Comparison of ENCODE assay signal across 13 cellular contexts in the genomic region with DNA sequence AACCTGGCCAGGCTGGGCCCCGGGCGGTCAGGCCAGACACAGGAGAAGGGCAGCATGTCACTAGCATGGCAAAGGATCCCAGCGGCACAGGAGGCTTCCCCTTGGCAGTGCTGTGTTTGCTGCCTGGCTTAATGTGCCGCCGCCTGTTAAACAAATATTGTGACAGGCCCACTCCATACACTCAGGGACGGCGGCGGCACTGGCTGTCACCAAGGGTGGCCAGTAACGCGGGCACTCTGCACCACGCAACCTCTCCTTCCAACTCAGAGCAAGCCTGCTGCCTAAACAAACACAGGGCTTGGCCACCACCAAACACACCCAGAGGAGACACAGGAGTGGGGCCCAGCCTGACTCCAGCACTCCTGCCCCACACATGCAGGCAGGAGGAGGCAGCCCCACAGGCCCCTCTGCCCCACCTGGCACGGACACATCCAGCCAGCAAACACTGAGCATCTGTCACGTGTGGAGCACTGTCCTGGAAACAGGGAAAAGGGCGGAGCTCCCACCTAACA. TPM values are rescaled to one million over a fixed set of nuclear protein-coding genes. Genes with fewer than 3 reads are reported as not detected.
DNase-seq lines count a peak whose midpoint lies in the region; ATAC-seq, FAIRE-seq and TF ChIP-seq lines count a peak whose summit lies in the region.
"Had no signal": no experiment of that assay in that cellular context is flagged by ENCODE, and none has a peak within 500 bp of the region (broad histone marks: within the 10 kb centered on the region; RNA-seq: fewer than 3 reads in every experiment).

No MANE protein-coding gene starts in this region.

- no peak overlapping the region for H3K9ac ChIP-seq in liver (ENCODE audit: low read depth in 1 of 2, low read length in 2 of 2)

- DNase-seq in NCI-H82 (lab: John Stamatoyannopoulos, UW) (peak; percentile 81), NCI-H82 treated with DMSO at 0.1 percent for 48 hours (lab: John Stamatoyannopoulos, UW; ENCODE audit: unreplicated experiment) (no peak), NCI-H69 (lab: John Stamatoyannopoulos, UW) (peak; percentile 92), GM19239 (ENCODE audit: insufficient read length, low spot score) (no peak), CD1c-positive myeloid dendritic cell (ENCODE audit: extremely low spot score) (no peak)
- no peak for DNase-seq in activated CD4-positive, alpha-beta T cell treated with anti-CD3 and anti-CD28 coated beads for 4 hours
- DNase-seq: Calu3; KBM-7; NK-92 treated with Interleukin-12 subunit alpha and Interleukin-12 subunit beta, amount 100 ng/mL, for 24 hours; stimulated activated CD4-positive, alpha-beta T cell treated with anti-CD3 and anti-CD28 coated beads, Interleukin-12 subunit alpha, Interleukin-12 subunit beta, amount 100 ng/mL, for 4 hours had no signal

- H3K9me3 ChIP-seq in liver (ENCODE audit: control insufficient read depth in 4 of 4, low read length in 3 of 4) = no peaks in the 10 kb centered on the region
- H3K9me3 ChIP-seq: A549 had no signal

- TF ChIP-seq CTCF in liver (IDR thresholded peaks at IDR 0.05; ENCODE audit: low read depth, low read length, missing input control) = no peak

- ATAC-seq in HG02588 (IDR thresholded peaks at IDR 0.05; ENCODE audit: unreplicated experiment) = no peak
- ATAC-seq: A549 had no signal

- no peak for FAIRE-seq in GM19239 (lab: Jason Lieb, UNC)
- FAIRE-seq: A549 had no signal

- no peak for TF ChIP-seq RAD21 in liver (IDR thresholded peaks at IDR 0.05)

- peaks cover 22 to 62% (median 55%) of the 10 kb centered on the region in 4 donors for H3K4me1 ChIP-seq in liver (ENCODE audit: control insufficient read depth in 4 of 4, insufficient read depth in 4 of 4, low read length in 3 of 4)

- WGBS in liver = 36% methylated on average over 14 of the region's 14 CpGs

- no peaks in the 10 kb centered on the region for H3K27me3 ChIP-seq in liver (ENCODE audit: control insufficient read depth in 4 of 4, insufficient read depth in 4 of 4, low read length in 3 of 4)

- H3K36me3 ChIP-seq in liver (ENCODE audit: control insufficient read depth in 4 of 4, insufficient read depth in 3 of 4, low read depth in 1 of 4, low read length in 3 of 4) = no peaks in the 10 kb centered on the region

- peak overlapping the region; percentile 8 to 39 for H3K27ac ChIP-seq in liver (ENCODE audit: low read depth in 1 of 2, low read length in 2 of 2)
- H3K27ac ChIP-seq: A549 had no signal

- H3K4me3 ChIP-seq in liver (ENCODE audit: low read depth in 1 of 3, low read length in 3 of 3) = no peak overlapping the region
- H3K4me3 ChIP-seq: A549 had no signal

TF ChIP-seq in liver, 16 proteins besides CTCF, POLR2A, EP300 and RAD21:
- TF ChIP-seq SP1 (IDR thresholded peaks at IDR 0.05) (peak; percentile 82), HNF4G (IDR thresholded peaks at IDR 0.05) (no peak), RXRA (IDR thresholded peaks at IDR 0.05) (peak; percentile 76 to 93), FOXA1 (IDR thresholded peaks at IDR 0.05) (peak; percentile 75), YY1 (IDR thresholded peaks at IDR 0.05) (peak; percentile 79), FOXA2 (IDR thresholded peaks at IDR 0.05) (peak; percentile 82), JUND (IDR thresholded peaks at IDR 0.05) (no peak), TAF1 (conservative IDR thresholded peaks at IDR 0.05) (no peak), HNF4A (conservative IDR thresholded peaks at IDR 0.05) (peak; percentile 59 to 83), EGR1 (IDR thresholded peaks at IDR 0.05; ENCODE audit: low read depth in 2 of 2) (peak in 1 of 2 donors; percentile 42), NR2F2 (IDR thresholded peaks at IDR 0.05) (no peak), GABPA (IDR thresholded peaks at IDR 0.05 in 1 of 2, conservative IDR thresholded peaks at IDR 0.05 in 1 of 2) (no peak)
- TF ChIP-seq, protein P1, sequence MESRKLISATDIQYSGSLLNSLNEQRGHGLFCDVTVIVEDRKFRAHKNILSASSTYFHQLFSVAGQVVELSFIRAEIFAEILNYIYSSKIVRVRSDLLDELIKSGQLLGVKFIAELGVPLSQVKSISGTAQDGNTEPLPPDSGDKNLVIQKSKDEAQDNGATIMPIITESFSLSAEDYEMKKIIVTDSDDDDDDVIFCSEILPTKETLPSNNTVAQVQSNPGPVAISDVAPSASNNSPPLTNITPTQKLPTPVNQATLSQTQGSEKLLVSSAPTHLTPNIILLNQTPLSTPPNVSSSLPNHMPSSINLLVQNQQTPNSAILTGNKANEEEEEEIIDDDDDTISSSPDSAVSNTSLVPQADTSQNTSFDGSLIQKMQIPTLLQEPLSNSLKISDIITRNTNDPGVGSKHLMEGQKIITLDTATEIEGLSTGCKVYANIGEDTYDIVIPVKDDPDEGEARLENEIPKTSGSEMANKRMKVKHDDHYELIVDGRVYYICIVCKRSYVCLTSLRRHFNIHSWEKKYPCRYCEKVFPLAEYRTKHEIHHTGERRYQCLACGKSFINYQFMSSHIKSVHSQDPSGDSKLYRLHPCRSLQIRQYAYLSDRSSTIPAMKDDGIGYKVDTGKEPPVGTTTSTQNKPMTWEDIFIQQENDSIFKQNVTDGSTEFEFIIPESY (IDR thresholded peaks at IDR 0.05) = no peak
- TF ChIP-seq, protein P2, sequence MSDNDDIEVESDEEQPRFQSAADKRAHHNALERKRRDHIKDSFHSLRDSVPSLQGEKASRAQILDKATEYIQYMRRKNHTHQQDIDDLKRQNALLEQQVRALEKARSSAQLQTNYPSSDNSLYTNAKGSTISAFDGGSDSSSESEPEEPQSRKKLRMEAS (IDR thresholded peaks at IDR 0.05) = peak; percentile 90
- TF ChIP-seq, protein P3, sequence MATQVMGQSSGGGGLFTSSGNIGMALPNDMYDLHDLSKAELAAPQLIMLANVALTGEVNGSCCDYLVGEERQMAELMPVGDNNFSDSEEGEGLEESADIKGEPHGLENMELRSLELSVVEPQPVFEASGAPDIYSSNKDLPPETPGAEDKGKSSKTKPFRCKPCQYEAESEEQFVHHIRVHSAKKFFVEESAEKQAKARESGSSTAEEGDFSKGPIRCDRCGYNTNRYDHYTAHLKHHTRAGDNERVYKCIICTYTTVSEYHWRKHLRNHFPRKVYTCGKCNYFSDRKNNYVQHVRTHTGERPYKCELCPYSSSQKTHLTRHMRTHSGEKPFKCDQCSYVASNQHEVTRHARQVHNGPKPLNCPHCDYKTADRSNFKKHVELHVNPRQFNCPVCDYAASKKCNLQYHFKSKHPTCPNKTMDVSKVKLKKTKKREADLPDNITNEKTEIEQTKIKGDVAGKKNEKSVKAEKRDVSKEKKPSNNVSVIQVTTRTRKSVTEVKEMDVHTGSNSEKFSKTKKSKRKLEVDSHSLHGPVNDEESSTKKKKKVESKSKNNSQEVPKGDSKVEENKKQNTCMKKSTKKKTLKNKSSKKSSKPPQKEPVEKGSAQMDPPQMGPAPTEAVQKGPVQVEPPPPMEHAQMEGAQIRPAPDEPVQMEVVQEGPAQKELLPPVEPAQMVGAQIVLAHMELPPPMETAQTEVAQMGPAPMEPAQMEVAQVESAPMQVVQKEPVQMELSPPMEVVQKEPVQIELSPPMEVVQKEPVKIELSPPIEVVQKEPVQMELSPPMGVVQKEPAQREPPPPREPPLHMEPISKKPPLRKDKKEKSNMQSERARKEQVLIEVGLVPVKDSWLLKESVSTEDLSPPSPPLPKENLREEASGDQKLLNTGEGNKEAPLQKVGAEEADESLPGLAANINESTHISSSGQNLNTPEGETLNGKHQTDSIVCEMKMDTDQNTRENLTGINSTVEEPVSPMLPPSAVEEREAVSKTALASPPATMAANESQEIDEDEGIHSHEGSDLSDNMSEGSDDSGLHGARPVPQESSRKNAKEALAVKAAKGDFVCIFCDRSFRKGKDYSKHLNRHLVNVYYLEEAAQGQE (IDR thresholded peaks at IDR 0.05) = peak; percentile 32
- TF ChIP-seq, protein P4, sequence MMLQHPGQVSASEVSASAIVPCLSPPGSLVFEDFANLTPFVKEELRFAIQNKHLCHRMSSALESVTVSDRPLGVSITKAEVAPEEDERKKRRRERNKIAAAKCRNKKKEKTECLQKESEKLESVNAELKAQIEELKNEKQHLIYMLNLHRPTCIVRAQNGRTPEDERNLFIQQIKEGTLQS (IDR thresholded peaks at IDR 0.05) = no peak

RNA-seq across cellular contexts. Expression of a gene that starts 48.0 kb away (rescaled TPM):
- total RNA-seq in liver = 10 to 100 TPM; 20.6 to 27.1 TPM
- 10 to 100 TPM; 17.3 to 21.9 TPM for polyA plus RNA-seq in liver

RNA-seq across cellular contexts. Expression of a gene that starts 55.7 kb away (rescaled TPM):
- total RNA-seq in liver = 10 to 100 TPM in 1 of 2 donors, 1 to 10 TPM in 1; 2.1 to 98.8 TPM
- polyA plus RNA-seq in liver = 1 to 10 TPM in 1 of 2 donors, under 1 TPM in 1; 0.58 to 3.4 TPM

Comparison
In these comparisons a context has a peak if more than half of its experiments do, and no peak if none do; other contexts are left out.
1. DNase-seq: peak in NCI-H82 (single experiment) and NCI-H69 (single experiment); none in NCI-H82 treated with DMSO at 0.1 percent for 48 hours (single experiment), GM19239 (single experiment), activated CD4-positive, alpha-beta T cell treated with anti-CD3 and anti-CD28 coated beads for 4 hours (0 of 2) and CD1c-positive myeloid dendritic cell (single experiment).